ENCODE assay signal across 10 cellular contexts in the genomic region with DNA sequence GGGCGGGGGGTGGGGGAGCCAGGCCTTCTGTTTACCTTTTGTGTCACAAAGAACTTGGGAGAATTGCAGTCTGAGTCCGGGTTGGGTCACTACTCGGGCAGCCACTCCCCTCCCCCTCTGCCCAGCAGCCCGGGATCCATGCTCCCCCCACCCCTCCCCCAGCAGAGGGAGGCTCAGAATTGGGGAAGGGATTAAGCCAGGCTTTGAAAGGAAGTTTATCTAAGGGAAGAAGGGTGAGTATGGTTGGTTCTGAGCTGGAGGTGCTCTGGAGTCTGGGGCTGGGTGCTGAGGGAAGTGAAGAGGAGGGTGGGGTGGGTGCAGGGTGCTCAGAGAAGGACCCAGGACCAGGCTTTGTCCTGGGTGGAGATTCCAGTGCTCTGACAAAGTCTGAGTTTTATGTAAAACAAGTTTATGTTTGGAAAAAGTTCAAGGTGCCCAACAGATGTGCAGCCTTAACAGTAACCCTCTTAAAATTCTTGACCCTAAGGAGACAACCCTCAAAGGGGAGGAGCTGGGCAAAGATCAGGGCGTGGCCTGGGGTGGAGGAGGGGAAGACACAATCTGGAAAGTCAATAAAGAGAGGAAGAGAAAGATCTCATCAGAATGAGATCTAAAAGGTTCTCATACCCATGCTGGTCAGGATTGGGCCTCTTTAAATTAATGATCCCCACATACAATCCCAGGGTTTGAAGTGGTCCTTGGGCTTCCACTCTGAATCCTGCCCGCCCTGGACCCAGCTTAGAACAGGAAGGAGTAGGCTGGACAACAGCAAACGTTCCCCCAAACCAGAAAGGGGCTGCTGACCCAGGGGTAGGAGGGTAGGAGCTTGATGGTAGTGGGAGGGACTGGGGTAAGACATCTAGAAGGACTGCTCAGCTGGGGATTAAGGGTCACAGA. TPM values are rescaled to one million over a fixed set of nuclear protein-coding genes. Genes with fewer than 3 reads are reported as not detected.
DNase-seq lines count a peak whose midpoint lies in the region; ATAC-seq and TF ChIP-seq lines count a peak whose summit lies in the region.
"Had no signal": no experiment of that assay in that cellular context is flagged by ENCODE, and none has a peak within 500 bp of the region (broad histone marks: within the 10 kb centered on the region; RNA-seq: fewer than 3 reads in every experiment).

No MANE protein-coding gene starts in this region.

- no peaks in the 10 kb centered on the region for H3K4me1 Mint-ChIP-seq in activated CD8-positive, alpha-beta T cell treated with anti-CD3 and anti-CD28 coated beads, Interleukin-2, amount 10 ng/mL, durations not matched to agents 7 days and 5 days (ENCODE audit: low read depth)
- H3K4me1 Mint-ChIP-seq in activated CD4-positive, alpha-beta memory T cell treated with anti-CD3 and anti-CD28 coated beads, Interleukin-2, amount 10 ng/mL, durations not matched to agents 7 days and 5 days, result no peaks in the 10 kb centered on the region
- no peaks in the 10 kb centered on the region for H3K4me1 Mint-ChIP-seq in immature natural killer cell

- intact Hi-C loops in thyroid gland (cut with DNase I), result no loop called here

- no peak overlapping the region for H3K4me3 ChIP-seq in thyroid gland (replicated peaks in 1 of 3)

- H3K4me3 Mint-ChIP-seq in activated CD8-positive, alpha-beta T cell treated with anti-CD3 and anti-CD28 coated beads, Interleukin-2, amount 10 ng/mL, durations not matched to agents 7 days and 5 days, result no peak overlapping the region
- H3K4me3 Mint-ChIP-seq in activated CD4-positive, alpha-beta memory T cell treated with anti-CD3 and anti-CD28 coated beads, Interleukin-2, amount 10 ng/mL, durations not matched to agents 7 days and 5 days, result no peak overlapping the region
- no peak overlapping the region for H3K4me3 Mint-ChIP-seq in immature natural killer cell
- H3K4me3 Mint-ChIP-seq: central memory CD8-positive, alpha-beta T cell had no signal

- H3K27ac Mint-ChIP-seq in activated CD8-positive, alpha-beta T cell treated with anti-CD3 and anti-CD28 coated beads, Interleukin-2, amount 10 ng/mL, durations not matched to agents 7 days and 5 days, result no peak overlapping the region
- no peak overlapping the region for H3K27ac Mint-ChIP-seq in activated CD4-positive, alpha-beta memory T cell treated with anti-CD3 and anti-CD28 coated beads, Interleukin-2, amount 10 ng/mL, durations not matched to agents 7 days and 5 days
- H3K27ac Mint-ChIP-seq in immature natural killer cell, result peak overlapping the region in 2 of 6 donors; percentile 32 to 33

- WGBS in thyroid gland, 2 donors, result 39 to 42% methylated on average over 7 of the region's 7 CpGs

- H3K4me1 ChIP-seq in thyroid gland, result peaks cover 47 to 75% of the 10 kb centered on the region in 2 donors

- peak overlapping the region; percentile 79 for H3K27ac ChIP-seq in RWPE1
- H3K27ac ChIP-seq in thyroid gland, result peak overlapping the region in 2 of 3 donors; percentile 60 to 78

- H3K27me3 ChIP-seq in thyroid gland, result no peaks in the 10 kb centered on the region

- TF ChIP-seq CTCF in RWPE1 (conservative IDR thresholded peaks at IDR 0.05; ENCODE audit: low read depth), result no peak
- TF ChIP-seq CTCF in thyroid gland (IDR thresholded peaks at IDR 0.05), result no peak

- no peak for ATAC-seq in activated CD8-positive, alpha-beta T cell treated with anti-CD3 and anti-CD28 coated beads, Interleukin-2, amount 10 ng/mL, durations not matched to agents 7 days and 5 days

- CTCF ChIA-PET in RWPE1 (lab: Yijun Ruan, JAX), result interaction anchor here (0.6 to 1.2 kb wide), 3 partner anchors 68 to 208 kb away, joined by 3 to 10 read pairs (median 3); a partner anchor contains a TSS
- CTCF ChIA-PET in activated CD8-positive, alpha-beta T cell treated with anti-CD3 and anti-CD28 coated beads, Interleukin-2, amount 10 ng/mL, durations not matched to agents 7 days and 5 days (lab: Charles Lee), result no interaction called here
- CTCF ChIA-PET in activated CD4-positive, alpha-beta memory T cell treated with anti-CD3 and anti-CD28 coated beads, Interleukin-2, amount 10 ng/mL, durations not matched to agents 7 days and 5 days (lab: Charles Lee), result no interaction called here

- POLR2A ChIA-PET in RWPE1 (lab: Yijun Ruan, JAX; ENCODE audit: low non-redundant PET), result no interaction called here
- POLR2A ChIA-PET in activated CD8-positive, alpha-beta T cell treated with anti-CD3 and anti-CD28 coated beads, Interleukin-2, amount 10 ng/mL, durations not matched to agents 7 days and 5 days (lab: Charles Lee), result interaction anchor here (0.6 kb wide), 1 partner anchor 94 kb away, joined by 3 read pairs; no protein-coding TSS in a partner anchor
- POLR2A ChIA-PET in activated CD4-positive, alpha-beta memory T cell treated with anti-CD3 and anti-CD28 coated beads, Interleukin-2, amount 10 ng/mL, durations not matched to agents 7 days and 5 days (lab: Charles Lee), result interaction anchor here (1.4 kb wide), 1 partner anchor 83 kb away, joined by 3 read pairs; no protein-coding TSS in a partner anchor

- H3K36me3 ChIP-seq in thyroid gland, result no peaks in the 10 kb centered on the region

- no peaks in the 10 kb centered on the region for H3K9me3 Mint-ChIP-seq in activated CD8-positive, alpha-beta T cell treated with anti-CD3 and anti-CD28 coated beads, Interleukin-2, amount 10 ng/mL, durations not matched to agents 7 days and 5 days (ENCODE audit: insufficient read depth)
- no peaks in the 10 kb centered on the region for H3K9me3 Mint-ChIP-seq in activated CD4-positive, alpha-beta memory T cell treated with anti-CD3 and anti-CD28 coated beads, Interleukin-2, amount 10 ng/mL, durations not matched to agents 7 days and 5 days
- H3K9me3 Mint-ChIP-seq in immature natural killer cell, result no peaks in the 10 kb centered on the region
- H3K9me3 Mint-ChIP-seq: central memory CD8-positive, alpha-beta T cell had no signal

- peak; percentile 37 to 70 for DNase-seq in NCI-H524 (lab: John Stamatoyannopoulos, UW)
- no peak for DNase-seq in NCI-H524 treated with DMSO at 0.1 percent for 48 hours (lab: John Stamatoyannopoulos, UW)
- DNase-seq in RWPE1 (ENCODE audit: low spot score), result no peak
- DNase-seq in glomerular visceral epithelial cell (ENCODE audit: extremely low spot score), result peak; percentile 25
- no peak for DNase-seq in thyroid gland
- no peak for DNase-seq in activated CD8-positive, alpha-beta T cell treated with anti-CD3 and anti-CD28 coated beads, Interleukin-2, amount 10 ng/mL, durations not matched to agents 7 days and 5 days
- no peak for DNase-seq in activated CD4-positive, alpha-beta memory T cell treated with anti-CD3 and anti-CD28 coated beads, Interleukin-2, amount 10 ng/mL, durations not matched to agents 7 days and 5 days
- no peak for DNase-seq in immature natural killer cell
- DNase-seq: activated CD4-positive, alpha-beta T cell treated with anti-CD3 and anti-CD28 coated beads, Interleukin-2, amount 50 U/mL, for 4 hours had no signal

- peaks cover 3% of the 10 kb centered on the region for H3K27me3 Mint-ChIP-seq in activated CD8-positive, alpha-beta T cell treated with anti-CD3 and anti-CD28 coated beads, Interleukin-2, amount 10 ng/mL, durations not matched to agents 7 days and 5 days (ENCODE audit: low read depth)
- H3K27me3 Mint-ChIP-seq in activated CD4-positive, alpha-beta memory T cell treated with anti-CD3 and anti-CD28 coated beads, Interleukin-2, amount 10 ng/mL, durations not matched to agents 7 days and 5 days, result no peaks in the 10 kb centered on the region
- peaks cover 0 to 4% (median 1%) of the 10 kb centered on the region in 3 donors for H3K27me3 Mint-ChIP-seq in immature natural killer cell (ENCODE audit: low read depth in 3 of 3)
- H3K27me3 Mint-ChIP-seq: central memory CD8-positive, alpha-beta T cell had no signal

- H3K36me3 Mint-ChIP-seq in activated CD8-positive, alpha-beta T cell treated with anti-CD3 and anti-CD28 coated beads, Interleukin-2, amount 10 ng/mL, durations not matched to agents 7 days and 5 days (ENCODE audit: low read depth), result no peaks in the 10 kb centered on the region
- no peaks in the 10 kb centered on the region for H3K36me3 Mint-ChIP-seq in activated CD4-positive, alpha-beta memory T cell treated with anti-CD3 and anti-CD28 coated beads, Interleukin-2, amount 10 ng/mL, durations not matched to agents 7 days and 5 days (ENCODE audit: low read depth)
- H3K36me3 Mint-ChIP-seq in immature natural killer cell, result peaks cover 0 to 16% (median 12%) of the 10 kb centered on the region in 3 donors

- TF ChIP-seq POLR2A in thyroid gland (IDR thresholded peaks at IDR 0.05), result no peak

- no peaks in the 10 kb centered on the region for H3K9me3 ChIP-seq in thyroid gland

RNA-seq across cellular contexts. Expression of a gene that starts 32.8 kb away (rescaled TPM):
- total RNA-seq in thyroid gland, result 10 to 100 TPM; 12.6 to 42.4 (median 23.7) TPM
- total RNA-seq in activated CD8-positive, alpha-beta T cell treated with anti-CD3 and anti-CD28 coated beads, Interleukin-2, amount 10 ng/mL, durations not matched to agents 7 days and 5 days, result 1 to 10 TPM; 6.7 to 7.1 TPM
- total RNA-seq in activated CD4-positive, alpha-beta memory T cell treated with anti-CD3 and anti-CD28 coated beads, Interleukin-2, amount 10 ng/mL, durations not matched to agents 7 days and 5 days, result 1 to 10 TPM; 7.9 to 8.5 TPM
- polyA plus RNA-seq in immature natural killer cell, result under 1 TPM; 0.10 to 0.73 (median 0.68) TPM

RNA-seq across cellular contexts. Expression of a gene that starts 59.3 kb away (rescaled TPM):
- total RNA-seq in thyroid gland, result 1 to 10 TPM; 2.9 to 9.3 (median 6.5) TPM
- not detected for total RNA-seq in activated CD8-positive, alpha-beta T cell treated with anti-CD3 and anti-CD28 coated beads, Interleukin-2, amount 10 ng/mL, durations not matched to agents 7 days and 5 days
- total RNA-seq in activated CD4-positive, alpha-beta memory T cell treated with anti-CD3 and anti-CD28 coated beads, Interleukin-2, amount 10 ng/mL, durations not matched to agents 7 days and 5 days, result not detected
- not detected for polyA plus RNA-seq in immature natural killer cell

Comparison
In these comparisons a context has a peak if more than half of its experiments do, and no peak if none do; other contexts are left out.
1. DNase-seq: peak in NCI-H524 (2 of 2) and glomerular visceral epithelial cell (single experiment); none in NCI-H524 treated with DMSO at 0.1 percent for 48 hours (single experiment), RWPE1 (single experiment), thyroid gland (0 of 2), activated CD8-positive, alpha-beta T cell treated with anti-CD3 and anti-CD28 coated beads, Interleukin-2, amount 10 ng/mL, durations not matched to agents 7 days and 5 days (single experiment), activated CD4-positive, alpha-beta memory T cell treated with anti-CD3 and anti-CD28 coated beads, Interleukin-2, amount 10 ng/mL, durations not matched to agents 7 days and 5 days (single experiment) and immature natural killer cell (0 of 3).